Comparison of ENCODE assay signal across 20 cellular contexts in the genomic region with DNA sequence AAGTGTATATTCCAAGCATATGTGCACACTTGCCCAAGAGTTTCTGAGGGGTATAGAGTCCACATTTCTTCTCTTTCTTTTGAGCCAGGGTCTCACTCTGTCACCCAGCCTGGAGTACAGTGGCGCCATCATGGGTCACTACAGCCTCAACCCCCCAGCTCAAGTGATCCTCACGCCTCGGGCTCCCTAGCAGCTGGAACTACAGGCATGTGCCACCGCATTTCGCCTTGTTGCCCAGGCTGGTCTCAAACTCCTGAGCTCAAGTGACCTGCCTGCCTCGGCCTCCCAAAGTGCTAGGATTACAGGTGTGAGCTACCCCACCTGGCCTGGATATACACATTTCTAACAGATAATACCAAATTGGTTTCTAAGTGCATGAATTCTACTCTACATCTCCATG. TPM values are rescaled to one million over a fixed set of nuclear protein-coding genes. Genes with fewer than 3 reads are reported as not detected.
DNase-seq lines count a peak whose midpoint lies in the region; ATAC-seq, FAIRE-seq and TF ChIP-seq lines count a peak whose summit lies in the region.
"Had no signal": no experiment of that assay in that cellular context is flagged by ENCODE, and none has a peak within 500 bp of the region (broad histone marks: within the 10 kb centered on the region; RNA-seq: fewer than 3 reads in every experiment).

No MANE protein-coding gene starts in this region.

- H3K4me1 ChIP-seq in astrocyte (ENCODE audit: insufficient read depth, low read length), result peaks cover 41% of the 10 kb centered on the region
- H3K4me1 ChIP-seq in suprapubic skin, result peaks cover 37% of the 10 kb centered on the region

- H3K27me3 ChIP-seq in astrocyte (ENCODE audit: insufficient read depth, low read length) (no peaks in the 10 kb centered on the region), suprapubic skin (no peaks in the 10 kb centered on the region)

- no peak overlapping the region for H2AFZ ChIP-seq in astrocyte (ENCODE audit: low read depth, low read length)

- H3K4me2 ChIP-seq in astrocyte (ENCODE audit: low read length), result no peak overlapping the region

- no peak for FAIRE-seq in astrocyte (lab: Jason Lieb, UNC)
- FAIRE-seq: GM12891, GM18507, H54 had no signal

- no peak overlapping the region for H3K4me3 ChIP-seq in astrocyte (ENCODE audit: insufficient read depth, low read depth, low read length)
- H3K4me3 ChIP-seq in suprapubic skin, result no peak overlapping the region
- H3K4me3 ChIP-seq: HAP-1 had no signal

- H3K36me3 Mint-ChIP-seq in astrocyte (ENCODE audit: low read depth, unreplicated experiment), result no peaks in the 10 kb centered on the region
- no peaks in the 10 kb centered on the region for H3K36me3 Mint-ChIP-seq in nephron (ENCODE audit: low read depth)
- H3K36me3 Mint-ChIP-seq: CD4-positive, alpha-beta memory T cell had no signal

- H3K27ac Mint-ChIP-seq in astrocyte (ENCODE audit: unreplicated experiment), result peak overlapping the region; percentile 100
- H3K27ac Mint-ChIP-seq in nephron, result peak overlapping the region in 2 of 3 experiments; percentile 55 to 99

- H3K27ac ChIP-seq in astrocyte (ENCODE audit: low read depth, low read length), result no peak overlapping the region
- H3K27ac ChIP-seq in suprapubic skin, result no peak overlapping the region

- TF ChIP-seq EP300 in suprapubic skin (IDR thresholded peaks at IDR 0.05), result no peak

- H3K9me3 Mint-ChIP-seq in astrocyte (ENCODE audit: unreplicated experiment), result no peaks in the 10 kb centered on the region
- H3K9me3 Mint-ChIP-seq in nephron, result no peaks in the 10 kb centered on the region
- H3K9me3 Mint-ChIP-seq: CD4-positive, alpha-beta memory T cell had no signal

- H3K27me3 Mint-ChIP-seq in astrocyte (ENCODE audit: low read depth, unreplicated experiment), result no peaks in the 10 kb centered on the region
- H3K27me3 Mint-ChIP-seq in nephron (ENCODE audit: low read depth), result no peaks in the 10 kb centered on the region

- H3K9me3 ChIP-seq in astrocyte (ENCODE audit: insufficient read depth, low read depth, low read length), result no peaks in the 10 kb centered on the region
- no peaks in the 10 kb centered on the region for H3K9me3 ChIP-seq in suprapubic skin
- H3K9me3 ChIP-seq: HAP-1 had no signal

- H3K9ac ChIP-seq in astrocyte (ENCODE audit: low read length), result no peak overlapping the region

- H3K4me3 Mint-ChIP-seq in astrocyte (ENCODE audit: unreplicated experiment) (no peak overlapping the region), nephron (no peak overlapping the region)
- H3K4me3 Mint-ChIP-seq: CD4-positive, alpha-beta memory T cell had no signal

- H3K4me1 Mint-ChIP-seq in astrocyte (ENCODE audit: low read depth, unreplicated experiment) (peaks cover 67% of the 10 kb centered on the region), nephron (peaks cover 68% of the 10 kb centered on the region)
- H3K4me1 Mint-ChIP-seq: CD4-positive, alpha-beta memory T cell had no signal

- TF ChIP-seq CTCF in astrocyte (IDR thresholded peaks at IDR 0.05; ENCODE audit: insufficient read depth, low read depth, low read length) (no peak), nephron (IDR thresholded peaks at IDR 0.05; ENCODE audit: unreplicated experiment in 3 of 3) (no peak), suprapubic skin (IDR thresholded peaks at IDR 0.05) (no peak)

- H4K20me1 ChIP-seq in astrocyte (ENCODE audit: insufficient read depth, low read length), result no peaks in the 10 kb centered on the region

- DNase-seq in astrocyte (ENCODE audit: low read depth), result no peak
- DNase-seq in sciatic nerve (ENCODE audit: low spot score), result peak; percentile 32
- peak; percentile 37 to 42 for DNase-seq in suprapubic skin (ENCODE audit: low spot score in 2 of 2)
- DNase-seq in amygdala (lab: John Stamatoyannopoulos, UW), result no peak
- no peak for DNase-seq in globus pallidus (ENCODE audit: low spot score)
- DNase-seq: C1 segment of cervical spinal cord; Calu3; CD4-positive, alpha-beta memory T cell; COR-L47; DMS53; DMS79 treated with DMSO at 0.1 percent for 48 hours; GF-D8; GOT3 had no signal

- 96% methylated on average over 6 of the region's 6 CpGs for WGBS in suprapubic skin

- TF ChIP-seq POLR2A in suprapubic skin (IDR thresholded peaks at IDR 0.05), result no peak

- no peaks in the 10 kb centered on the region for H3K79me2 ChIP-seq in astrocyte (ENCODE audit: insufficient read depth, low read length)

- no peaks in the 10 kb centered on the region for H3K36me3 ChIP-seq in astrocyte (ENCODE audit: insufficient read depth, low read length)
- no peaks in the 10 kb centered on the region for H3K36me3 ChIP-seq in suprapubic skin
- H3K36me3 ChIP-seq: HAP-1 had no signal

- no peak for ATAC-seq in sciatic nerve
- ATAC-seq in HG02588 (IDR thresholded peaks at IDR 0.05; ENCODE audit: unreplicated experiment), result no peak
- ATAC-seq in HG02610 (IDR thresholded peaks at IDR 0.05; ENCODE audit: unreplicated experiment), result no peak

- intact Hi-C loops in sciatic nerve (cut with DNase I), result no loop called here

RNA-seq across cellular contexts. Expression of a gene that starts 17.1 kb away (rescaled TPM):
- 269 and 275 TPM in 2 replicates for total RNA-seq in astrocyte
- 151 TPM for total RNA-seq in sciatic nerve
- total RNA-seq in suprapubic skin, result 100 to 1,000 TPM; 139 to 162 (median 144) TPM

RNA-seq across cellular contexts. Expression of a gene that starts 49.4 kb away (rescaled TPM):
- total RNA-seq in astrocyte (82.8 and 96.9 TPM in 2 replicates), sciatic nerve (232 TPM), suprapubic skin (10 to 100 TPM; 30.3 to 72.8 (median 53.7) TPM)

Comparison
In these comparisons a context has a peak if more than half of its experiments do, and no peak if none do; other contexts are left out.
1. DNase-seq: peak in sciatic nerve (single experiment) and suprapubic skin (2 of 2); none in astrocyte (single experiment), amygdala (0 of 56) and globus pallidus (single experiment).